ENCODE assay signal across 11 cellular contexts in genomic region chr7:17599733-17600685, GRCh38.
DNase-seq lines count a peak whose midpoint lies in the region; ATAC-seq lines count a peak whose summit lies in the region.
"Had no signal": no experiment of that assay in that cellular context is flagged by ENCODE, and none has a peak within 500 bp of the region (broad histone marks: within the 10 kb centered on the region; RNA-seq: fewer than 3 reads in every experiment).

No MANE protein-coding gene starts in this region.

- no peak for ATAC-seq in GM21717 (IDR thresholded peaks at IDR 0.05; ENCODE audit: unreplicated experiment)
- no peak for ATAC-seq in HG03439 (IDR thresholded peaks at IDR 0.05; ENCODE audit: unreplicated experiment)
- no peak for ATAC-seq in HG03378 (IDR thresholded peaks at IDR 0.05; ENCODE audit: unreplicated experiment)
- ATAC-seq: T-helper 17 cell had no signal

- DNase-seq in GM03348 (ENCODE audit: low spot score) (peak; percentile 82), NCI-H69 (lab: John Stamatoyannopoulos, UW) (peak; percentile 98), dermis blood vessel endothelial cell (peak; percentile 76), renal cortical epithelial cell (ENCODE audit: low read depth) (peak; percentile 98), occipital lobe (lab: John Stamatoyannopoulos, UW) (no peak)
- DNase-seq: activated naive CD8-positive, alpha-beta T cell treated with anti-CD3 and anti-CD28 coated beads, Interleukin-2, amount 10 ng/mL, durations not matched to agents 7 days and 5 days; KG1; T-helper 17 cell had no signal
